Comparison of ENCODE assay signal across 2 cellular contexts in genomic region chr14:38189930-38190726, GRCh38.
TF ChIP-seq lines count a peak whose summit lies in the region.

No MANE protein-coding gene starts in this region.

TF ChIP-seq in GM23338, 12 proteins besides CTCF, POLR2A, EP300 and RAD21:
- TF ChIP-seq EZH2phosphoT487 (IDR thresholded peaks at IDR 0.05; ENCODE audit: unreplicated experiment) (no peak), NANOG (IDR thresholded peaks at IDR 0.05; ENCODE audit: borderline replicate concordance) (peak; percentile 74), ZNF331 (CRISPR knock-in tag; IDR thresholded peaks at IDR 0.05; ENCODE audit: low read depth) (no peak)
TF ChIP-seq in GM23338: peak in this region for 1.

TF ChIP-seq in HepG2, 621 proteins besides CTCF, POLR2A, EP300 and RAD21:
- TF ChIP-seq, protein P1, sequence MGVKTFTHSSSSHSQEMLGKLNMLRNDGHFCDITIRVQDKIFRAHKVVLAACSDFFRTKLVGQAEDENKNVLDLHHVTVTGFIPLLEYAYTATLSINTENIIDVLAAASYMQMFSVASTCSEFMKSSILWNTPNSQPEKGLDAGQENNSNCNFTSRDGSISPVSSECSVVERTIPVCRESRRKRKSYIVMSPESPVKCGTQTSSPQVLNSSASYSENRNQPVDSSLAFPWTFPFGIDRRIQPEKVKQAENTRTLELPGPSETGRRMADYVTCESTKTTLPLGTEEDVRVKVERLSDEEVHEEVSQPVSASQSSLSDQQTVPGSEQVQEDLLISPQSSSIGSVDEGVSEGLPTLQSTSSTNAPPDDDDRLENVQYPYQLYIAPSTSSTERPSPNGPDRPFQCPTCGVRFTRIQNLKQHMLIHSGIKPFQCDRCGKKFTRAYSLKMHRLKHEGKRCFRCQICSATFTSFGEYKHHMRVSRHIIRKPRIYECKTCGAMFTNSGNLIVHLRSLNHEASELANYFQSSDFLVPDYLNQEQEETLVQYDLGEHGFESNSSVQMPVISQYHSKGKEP (CRISPR knock-in tag; IDR thresholded peaks at IDR 0.05): no peak
- TF ChIP-seq ZMYM3 (CRISPR knock-in tag; IDR thresholded peaks at IDR 0.05) (no peak), ZIK1 (CRISPR knock-in tag; IDR thresholded peaks at IDR 0.05; ENCODE audit: borderline replicate concordance, low read depth) (no peak), BATF2 (CRISPR knock-in tag; IDR thresholded peaks at IDR 0.05) (no peak), KAT8 (CRISPR knock-in tag; IDR thresholded peaks at IDR 0.05) (no peak), ZMYM4 (CRISPR knock-in tag; IDR thresholded peaks at IDR 0.05) (no peak), PHB2 (IDR thresholded peaks at IDR 0.05; ENCODE audit: partially characterized antibody) (no peak), JDP2 (CRISPR knock-in tag; IDR thresholded peaks at IDR 0.05; ENCODE audit: borderline replicate concordance) (no peak), MTF2 (CRISPR knock-in tag; IDR thresholded peaks at IDR 0.05; ENCODE audit: borderline replicate concordance) (no peak), HDAC6 (IDR thresholded peaks at IDR 0.05; ENCODE audit: low read depth, low read length) (no peak), SP2 (CRISPR knock-in tag; IDR thresholded peaks at IDR 0.05) (no peak), ZNF282 (IDR thresholded peaks at IDR 0.05; ENCODE audit: partially characterized antibody) (no peak), MEF2D (CRISPR knock-in tag; IDR thresholded peaks at IDR 0.05) (no peak), SMAD1 (CRISPR knock-in tag; IDR thresholded peaks at IDR 0.05; ENCODE audit: borderline replicate concordance, low read depth) (no peak), ZBTB43 (CRISPR knock-in tag; conservative IDR thresholded peaks at IDR 0.05) (no peak)
- TF ChIP-seq, protein P2, sequence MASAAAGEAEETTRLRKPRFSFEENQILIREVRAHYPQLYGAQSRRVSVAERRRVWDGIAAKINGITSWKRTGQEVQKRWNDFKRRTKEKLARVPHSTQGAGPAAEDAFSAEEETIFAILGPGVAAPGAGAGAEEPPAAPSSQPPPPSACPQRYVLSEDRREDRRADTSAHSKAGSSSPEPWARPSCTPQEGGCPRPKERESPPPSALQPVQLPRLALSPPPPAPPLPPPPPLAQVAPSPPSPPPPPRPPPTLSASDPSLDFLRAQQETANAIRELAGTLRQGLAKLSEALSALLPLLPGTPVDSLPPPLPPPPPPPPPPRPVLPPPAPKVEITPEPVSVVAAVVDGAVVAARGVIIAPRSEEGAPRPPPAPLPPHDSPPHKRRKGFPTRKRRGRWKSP (CRISPR knock-in tag; IDR thresholded peaks at IDR 0.05): no peak
- TF ChIP-seq, protein P3, sequence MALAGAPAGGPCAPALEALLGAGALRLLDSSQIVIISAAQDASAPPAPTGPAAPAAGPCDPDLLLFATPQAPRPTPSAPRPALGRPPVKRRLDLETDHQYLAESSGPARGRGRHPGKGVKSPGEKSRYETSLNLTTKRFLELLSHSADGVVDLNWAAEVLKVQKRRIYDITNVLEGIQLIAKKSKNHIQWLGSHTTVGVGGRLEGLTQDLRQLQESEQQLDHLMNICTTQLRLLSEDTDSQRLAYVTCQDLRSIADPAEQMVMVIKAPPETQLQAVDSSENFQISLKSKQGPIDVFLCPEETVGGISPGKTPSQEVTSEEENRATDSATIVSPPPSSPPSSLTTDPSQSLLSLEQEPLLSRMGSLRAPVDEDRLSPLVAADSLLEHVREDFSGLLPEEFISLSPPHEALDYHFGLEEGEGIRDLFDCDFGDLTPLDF (CRISPR knock-in tag; IDR thresholded peaks at IDR 0.05): no peak
